1 cellular context compared by ENCODE assay signal in the genomic region with DNA sequence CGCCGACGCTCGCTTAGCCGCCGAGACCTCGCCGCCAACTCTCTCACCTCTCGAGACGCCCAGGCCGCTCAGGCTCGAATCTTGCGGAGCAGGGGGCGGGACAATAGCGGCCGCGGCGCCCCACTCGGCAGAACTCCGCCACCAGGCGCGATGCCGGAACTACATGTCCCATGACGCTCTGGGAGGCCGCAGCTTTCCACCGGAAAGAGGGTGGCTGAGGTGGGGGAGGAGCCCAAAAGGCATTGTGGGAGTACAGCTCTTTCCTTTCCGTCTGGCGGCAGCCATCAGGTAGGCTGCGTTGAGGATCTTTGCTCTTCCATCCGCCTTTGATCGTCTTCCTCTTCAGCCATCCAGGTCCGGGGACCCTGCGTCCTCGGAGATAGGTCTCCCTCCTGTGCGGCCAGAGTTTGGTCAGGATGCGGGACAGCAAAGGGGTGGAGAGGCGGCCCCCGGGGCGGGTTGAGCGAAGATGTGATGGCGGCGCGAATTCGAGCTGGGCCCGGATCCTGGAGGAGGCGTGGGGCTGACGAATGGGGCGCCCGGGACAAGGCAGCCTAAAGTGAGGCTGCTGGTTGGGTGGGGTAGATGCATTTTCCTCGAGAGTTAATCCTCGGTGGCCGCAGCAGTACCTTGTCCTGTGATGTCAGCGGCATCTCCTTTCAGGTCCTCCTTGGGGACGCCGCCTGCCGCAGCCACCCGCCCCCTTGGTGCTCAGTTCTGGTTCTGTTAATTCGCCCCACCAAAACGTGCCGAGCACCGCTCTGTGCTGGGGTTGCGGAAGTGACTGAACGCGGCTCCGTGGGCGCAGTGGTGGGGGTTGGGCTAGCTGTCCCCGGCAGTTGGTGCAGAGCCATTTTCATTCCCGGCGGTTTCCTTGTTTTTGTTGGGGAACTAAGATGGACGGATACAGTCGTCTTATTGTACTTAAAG.
TF ChIP-seq lines count a peak whose summit lies in the region.

A gene (minus strand): TSS at position 105 of the 930 bp plus-strand sequence. CDS start 6,086 bp downstream, outside the sequence.
A gene (plus strand): TSS at position 247 of the 930 bp plus-strand sequence. CDS start 728 bp downstream, outside the sequence.

TF ChIP-seq in HepG2, 621 proteins besides CTCF, POLR2A, EP300 and RAD21 (continued from another document and continues in another):
- TF ChIP-seq, protein P1, sequence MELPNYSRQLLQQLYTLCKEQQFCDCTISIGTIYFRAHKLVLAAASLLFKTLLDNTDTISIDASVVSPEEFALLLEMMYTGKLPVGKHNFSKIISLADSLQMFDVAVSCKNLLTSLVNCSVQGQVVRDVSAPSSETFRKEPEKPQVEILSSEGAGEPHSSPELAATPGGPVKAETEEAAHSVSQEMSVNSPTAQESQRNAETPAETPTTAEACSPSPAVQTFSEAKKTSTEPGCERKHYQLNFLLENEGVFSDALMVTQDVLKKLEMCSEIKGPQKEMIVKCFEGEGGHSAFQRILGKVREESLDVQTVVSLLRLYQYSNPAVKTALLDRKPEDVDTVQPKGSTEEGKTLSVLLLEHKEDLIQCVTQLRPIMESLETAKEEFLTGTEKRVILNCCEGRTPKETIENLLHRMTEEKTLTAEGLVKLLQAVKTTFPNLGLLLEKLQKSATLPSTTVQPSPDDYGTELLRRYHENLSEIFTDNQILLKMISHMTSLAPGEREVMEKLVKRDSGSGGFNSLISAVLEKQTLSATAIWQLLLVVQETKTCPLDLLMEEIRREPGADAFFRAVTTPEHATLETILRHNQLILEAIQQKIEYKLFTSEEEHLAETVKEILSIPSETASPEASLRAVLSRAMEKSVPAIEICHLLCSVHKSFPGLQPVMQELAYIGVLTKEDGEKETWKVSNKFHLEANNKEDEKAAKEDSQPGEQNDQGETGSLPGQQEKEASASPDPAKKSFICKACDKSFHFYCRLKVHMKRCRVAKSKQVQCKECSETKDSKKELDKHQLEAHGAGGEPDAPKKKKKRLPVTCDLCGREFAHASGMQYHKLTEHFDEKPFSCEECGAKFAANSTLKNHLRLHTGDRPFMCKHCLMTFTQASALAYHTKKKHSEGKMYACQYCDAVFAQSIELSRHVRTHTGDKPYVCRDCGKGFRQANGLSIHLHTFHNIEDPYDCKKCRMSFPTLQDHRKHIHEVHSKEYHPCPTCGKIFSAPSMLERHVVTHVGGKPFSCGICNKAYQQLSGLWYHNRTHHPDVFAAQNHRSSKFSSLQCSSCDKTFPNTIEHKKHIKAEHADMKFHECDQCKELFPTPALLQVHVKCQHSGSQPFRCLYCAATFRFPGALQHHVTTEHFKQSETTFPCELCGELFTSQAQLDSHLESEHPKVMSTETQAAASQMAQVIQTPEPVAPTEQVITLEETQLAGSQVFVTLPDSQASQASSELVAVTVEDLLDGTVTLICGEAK (IDR thresholded peaks at IDR 0.05) = no peak
- TF ChIP-seq, protein P1 (CRISPR knock-in tag; IDR thresholded peaks at IDR 0.05) = peak; percentile 86; the same call in 1 of the 2 replicates
- TF ChIP-seq ZNF260 (CRISPR knock-in tag; IDR thresholded peaks at IDR 0.05; ENCODE audit: borderline replicate concordance, low read depth) = 0 out of 2 replicates have a peak, but pooled peaks have one; percentile 51
- TF ChIP-seq ZNF343 (CRISPR knock-in tag; IDR thresholded peaks at IDR 0.05) = no peak; the same call in 1 of the 2 replicates
- no peak for TF ChIP-seq FOXA1 (IDR thresholded peaks at IDR 0.05)
- 0 out of 2 replicates have a peak, but pooled peaks have one; percentile 2 for TF ChIP-seq FOXA1 (CRISPR knock-in tag; IDR thresholded peaks at IDR 0.05)
- TF ChIP-seq, protein P2, sequence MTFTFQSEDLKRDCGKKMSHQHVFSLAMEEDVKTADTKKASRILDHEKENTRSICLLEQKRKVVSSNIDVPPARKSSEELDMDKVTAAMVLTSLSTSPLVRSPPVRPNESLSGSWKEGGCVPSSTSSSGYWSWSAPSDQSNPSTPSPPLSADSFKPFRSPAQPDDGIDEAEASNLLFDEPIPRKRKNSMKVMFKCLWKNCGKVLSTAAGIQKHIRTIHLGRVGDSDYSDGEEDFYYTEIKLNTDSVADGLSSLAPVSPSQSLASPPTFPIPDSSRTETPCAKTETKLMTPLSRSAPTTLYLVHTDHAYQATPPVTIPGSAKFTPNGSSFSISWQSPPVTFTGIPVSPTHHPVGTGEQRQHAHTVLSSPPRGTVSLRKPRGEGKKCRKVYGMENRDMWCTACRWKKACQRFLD (CRISPR knock-in tag; IDR thresholded peaks at IDR 0.05; ENCODE audit: borderline replicate concordance) = peak; percentile 22; the same call in 1 of the 2 replicates
- TF ChIP-seq SP140L (CRISPR knock-in tag; IDR thresholded peaks at IDR 0.05; ENCODE audit: borderline replicate concordance) = 0 out of 2 replicates have a peak, but pooled peaks have one; percentile 63
- TF ChIP-seq ZNF326 (CRISPR knock-in tag; IDR thresholded peaks at IDR 0.05; ENCODE audit: borderline replicate concordance) = no peak
- TF ChIP-seq ZNF180 (CRISPR knock-in tag; IDR thresholded peaks at IDR 0.05; ENCODE audit: borderline replicate concordance, low read depth) = peak; percentile 62
- TF ChIP-seq MED13 (CRISPR knock-in tag; IDR thresholded peaks at IDR 0.05) = no peak
- TF ChIP-seq ELF4 (CRISPR knock-in tag; IDR thresholded peaks at IDR 0.05; ENCODE audit: borderline replicate concordance) = peak; percentile 80
- TF ChIP-seq, protein P3, sequence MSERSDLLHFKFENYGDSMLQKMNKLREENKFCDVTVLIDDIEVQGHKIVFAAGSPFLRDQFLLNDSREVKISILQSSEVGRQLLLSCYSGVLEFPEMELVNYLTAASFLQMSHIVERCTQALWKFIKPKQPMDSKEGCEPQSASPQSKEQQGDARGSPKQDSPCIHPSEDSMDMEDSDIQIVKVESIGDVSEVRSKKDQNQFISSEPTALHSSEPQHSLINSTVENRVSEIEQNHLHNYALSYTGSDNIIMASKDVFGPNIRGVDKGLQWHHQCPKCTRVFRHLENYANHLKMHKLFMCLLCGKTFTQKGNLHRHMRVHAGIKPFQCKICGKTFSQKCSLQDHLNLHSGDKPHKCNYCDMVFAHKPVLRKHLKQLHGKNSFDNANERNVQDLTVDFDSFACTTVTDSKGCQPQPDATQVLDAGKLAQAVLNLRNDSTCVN (CRISPR knock-in tag; IDR thresholded peaks at IDR 0.05; ENCODE audit: borderline replicate concordance) = peak; percentile 76; the same call in 1 of the 2 replicates
- TF ChIP-seq SALL1 (CRISPR knock-in tag; IDR thresholded peaks at IDR 0.05) = peak; percentile 85
- TF ChIP-seq, protein P4, sequence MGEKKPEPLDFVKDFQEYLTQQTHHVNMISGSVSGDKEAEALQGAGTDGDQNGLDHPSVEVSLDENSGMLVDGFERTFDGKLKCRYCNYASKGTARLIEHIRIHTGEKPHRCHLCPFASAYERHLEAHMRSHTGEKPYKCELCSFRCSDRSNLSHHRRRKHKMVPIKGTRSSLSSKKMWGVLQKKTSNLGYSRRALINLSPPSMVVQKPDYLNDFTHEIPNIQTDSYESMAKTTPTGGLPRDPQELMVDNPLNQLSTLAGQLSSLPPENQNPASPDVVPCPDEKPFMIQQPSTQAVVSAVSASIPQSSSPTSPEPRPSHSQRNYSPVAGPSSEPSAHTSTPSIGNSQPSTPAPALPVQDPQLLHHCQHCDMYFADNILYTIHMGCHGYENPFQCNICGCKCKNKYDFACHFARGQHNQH (CRISPR knock-in tag; IDR thresholded peaks at IDR 0.05) = peak; percentile 91
- TF ChIP-seq, protein P5, sequence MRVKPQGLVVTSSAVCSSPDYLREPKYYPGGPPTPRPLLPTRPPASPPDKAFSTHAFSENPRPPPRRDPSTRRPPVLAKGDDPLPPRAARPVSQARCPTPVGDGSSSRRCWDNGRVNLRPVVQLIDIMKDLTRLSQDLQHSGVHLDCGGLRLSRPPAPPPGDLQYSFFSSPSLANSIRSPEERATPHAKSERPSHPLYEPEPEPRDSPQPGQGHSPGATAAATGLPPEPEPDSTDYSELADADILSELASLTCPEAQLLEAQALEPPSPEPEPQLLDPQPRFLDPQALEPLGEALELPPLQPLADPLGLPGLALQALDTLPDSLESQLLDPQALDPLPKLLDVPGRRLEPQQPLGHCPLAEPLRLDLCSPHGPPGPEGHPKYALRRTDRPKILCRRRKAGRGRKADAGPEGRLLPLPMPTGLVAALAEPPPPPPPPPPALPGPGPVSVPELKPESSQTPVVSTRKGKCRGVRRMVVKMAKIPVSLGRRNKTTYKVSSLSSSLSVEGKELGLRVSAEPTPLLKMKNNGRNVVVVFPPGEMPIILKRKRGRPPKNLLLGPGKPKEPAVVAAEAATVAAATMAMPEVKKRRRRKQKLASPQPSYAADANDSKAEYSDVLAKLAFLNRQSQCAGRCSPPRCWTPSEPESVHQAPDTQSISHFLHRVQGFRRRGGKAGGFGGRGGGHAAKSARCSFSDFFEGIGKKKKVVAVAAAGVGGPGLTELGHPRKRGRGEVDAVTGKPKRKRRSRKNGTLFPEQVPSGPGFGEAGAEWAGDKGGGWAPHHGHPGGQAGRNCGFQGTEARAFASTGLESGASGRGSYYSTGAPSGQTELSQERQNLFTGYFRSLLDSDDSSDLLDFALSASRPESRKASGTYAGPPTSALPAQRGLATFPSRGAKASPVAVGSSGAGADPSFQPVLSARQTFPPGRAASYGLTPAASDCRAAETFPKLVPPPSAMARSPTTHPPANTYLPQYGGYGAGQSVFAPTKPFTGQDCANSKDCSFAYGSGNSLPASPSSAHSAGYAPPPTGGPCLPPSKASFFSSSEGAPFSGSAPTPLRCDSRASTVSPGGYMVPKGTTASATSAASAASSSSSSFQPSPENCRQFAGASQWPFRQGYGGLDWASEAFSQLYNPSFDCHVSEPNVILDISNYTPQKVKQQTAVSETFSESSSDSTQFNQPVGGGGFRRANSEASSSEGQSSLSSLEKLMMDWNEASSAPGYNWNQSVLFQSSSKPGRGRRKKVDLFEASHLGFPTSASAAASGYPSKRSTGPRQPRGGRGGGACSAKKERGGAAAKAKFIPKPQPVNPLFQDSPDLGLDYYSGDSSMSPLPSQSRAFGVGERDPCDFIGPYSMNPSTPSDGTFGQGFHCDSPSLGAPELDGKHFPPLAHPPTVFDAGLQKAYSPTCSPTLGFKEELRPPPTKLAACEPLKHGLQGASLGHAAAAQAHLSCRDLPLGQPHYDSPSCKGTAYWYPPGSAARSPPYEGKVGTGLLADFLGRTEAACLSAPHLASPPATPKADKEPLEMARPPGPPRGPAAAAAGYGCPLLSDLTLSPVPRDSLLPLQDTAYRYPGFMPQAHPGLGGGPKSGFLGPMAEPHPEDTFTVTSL (CRISPR knock-in tag; IDR thresholded peaks at IDR 0.05; ENCODE audit: borderline replicate concordance) = 0 out of 2 replicates have a peak, but pooled peaks have one; percentile 46
- TF ChIP-seq ZNF746 (CRISPR knock-in tag; IDR thresholded peaks at IDR 0.05) = peak; percentile 79
- TF ChIP-seq RBM22 (optimal IDR thresholded peaks at IDR 0.05; ENCODE audit: low read length) = peak; percentile 72
- peak; percentile 71; the same call in 1 of the 2 replicates for TF ChIP-seq HDAC2 (CRISPR knock-in tag; IDR thresholded peaks at IDR 0.05)
- TF ChIP-seq NFIB (CRISPR knock-in tag; IDR thresholded peaks at IDR 0.05; ENCODE audit: borderline replicate concordance) = no peak
- TF ChIP-seq DNMT3B (CRISPR knock-in tag; conservative IDR thresholded peaks at IDR 0.05) = peak; percentile 67; the same call in 1 of the 2 replicates
- TF ChIP-seq HCFC1 (IDR thresholded peaks at IDR 0.05; ENCODE audit: low read depth, low read length) = peak; percentile 94
- TF ChIP-seq, protein P6, sequence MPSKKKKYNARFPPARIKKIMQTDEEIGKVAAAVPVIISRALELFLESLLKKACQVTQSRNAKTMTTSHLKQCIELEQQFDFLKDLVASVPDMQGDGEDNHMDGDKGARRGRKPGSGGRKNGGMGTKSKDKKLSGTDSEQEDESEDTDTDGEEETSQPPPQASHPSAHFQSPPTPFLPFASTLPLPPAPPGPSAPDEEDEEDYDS (CRISPR knock-in tag; IDR thresholded peaks at IDR 0.05) = peak; percentile 95
- TF ChIP-seq, protein P7, sequence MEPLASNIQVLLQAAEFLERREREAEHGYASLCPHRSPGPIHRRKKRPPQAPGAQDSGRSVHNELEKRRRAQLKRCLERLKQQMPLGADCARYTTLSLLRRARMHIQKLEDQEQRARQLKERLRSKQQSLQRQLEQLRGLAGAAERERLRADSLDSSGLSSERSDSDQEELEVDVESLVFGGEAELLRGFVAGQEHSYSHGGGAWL (CRISPR knock-in tag; IDR thresholded peaks at IDR 0.05) = peak; percentile 89
- no peak for TF ChIP-seq ZNF530 (CRISPR knock-in tag; IDR thresholded peaks at IDR 0.05; ENCODE audit: low read depth)
- TF ChIP-seq SP1 (IDR thresholded peaks at IDR 0.05) = no peak
- TF ChIP-seq SP1 (CRISPR knock-in tag; IDR thresholded peaks at IDR 0.05) = peak; percentile 81
- peak; percentile 93 for TF ChIP-seq KDM2A (CRISPR knock-in tag; IDR thresholded peaks at IDR 0.05; ENCODE audit: borderline replicate concordance, low read depth)
- TF ChIP-seq ZNF253 (CRISPR knock-in tag; IDR thresholded peaks at IDR 0.05; ENCODE audit: borderline replicate concordance) = peak; percentile 69; the same call in 1 of the 2 replicates
- peak; percentile 80 for TF ChIP-seq ZNF607 (CRISPR knock-in tag; IDR thresholded peaks at IDR 0.05; ENCODE audit: borderline replicate concordance)
- TF ChIP-seq ZMYM4 (CRISPR knock-in tag; IDR thresholded peaks at IDR 0.05) = peak; percentile 82
- TF ChIP-seq GTF2F1 (IDR thresholded peaks at IDR 0.05; ENCODE audit: low read length) = peak; percentile 88
